In the genomic region with DNA sequence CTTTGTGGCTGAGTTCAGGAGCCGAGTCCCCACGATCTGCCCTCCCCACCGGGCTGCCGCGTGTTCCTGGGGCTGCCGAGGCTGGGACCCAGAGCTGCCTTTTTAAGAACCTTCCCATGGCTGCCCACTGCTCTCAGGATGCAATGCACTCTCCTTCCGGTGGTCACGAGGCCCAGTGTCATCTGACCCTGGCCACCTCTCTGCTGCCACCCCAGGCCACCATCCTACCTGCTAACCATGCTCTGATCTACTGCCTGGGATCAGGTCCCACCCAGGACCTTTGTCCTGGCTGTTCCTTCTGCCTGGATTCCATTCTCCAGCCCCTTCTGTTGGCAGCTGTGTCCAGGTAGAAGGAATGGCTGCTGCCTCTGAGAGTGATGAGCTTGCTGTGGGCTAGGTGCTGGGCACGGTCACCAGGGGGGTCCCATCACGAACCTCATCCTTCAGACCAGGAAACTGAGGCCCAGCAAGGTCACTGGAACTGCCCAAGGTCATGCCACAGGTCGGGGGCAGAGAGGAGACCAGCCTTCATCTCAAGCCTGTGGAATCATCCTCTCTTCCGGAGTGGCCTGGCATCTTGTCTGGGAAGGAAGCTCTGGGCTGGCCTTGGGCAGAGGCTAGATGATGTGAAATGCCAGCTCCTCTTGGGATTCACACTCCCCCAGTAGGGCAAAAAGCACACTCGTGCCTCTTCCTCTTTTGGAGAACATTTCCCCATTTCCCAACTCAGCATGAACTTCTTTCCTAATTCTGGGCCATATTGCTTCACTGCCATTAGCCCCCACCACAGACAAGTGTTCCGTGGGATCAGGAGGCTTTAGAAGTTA, we compare ENCODE assay signal across 1 cellular context.
TF ChIP-seq lines count a peak whose summit lies in the region.

No MANE protein-coding gene starts in this region.

TF ChIP-seq in HepG2, 621 proteins besides CTCF, POLR2A, EP300 and RAD21 (continued from another document):
- TF ChIP-seq ZNF598 (CRISPR knock-in tag; IDR thresholded peaks at IDR 0.05; ENCODE audit: borderline replicate concordance) (peak; percentile 89; the same call in 1 of the 2 replicates), SPEN (CRISPR knock-in tag; IDR thresholded peaks at IDR 0.05; ENCODE audit: low read depth) (peak; percentile 42; the same call in 1 of the 2 replicates), YEATS2 (CRISPR knock-in tag; IDR thresholded peaks at IDR 0.05; ENCODE audit: borderline replicate concordance) (no peak), CEBPB (IDR thresholded peaks at IDR 0.05; ENCODE audit: borderline replicate concordance, low read depth, low read length) (peak; percentile 83), RFX3 (CRISPR knock-in tag; IDR thresholded peaks at IDR 0.05) (no peak), ARNTL (CRISPR knock-in tag; IDR thresholded peaks at IDR 0.05) (0 out of 2 replicates have a peak, but pooled peaks have one; percentile 5), MXI1 (IDR thresholded peaks at IDR 0.05; ENCODE audit: borderline replicate concordance, low read depth, low read length) (peak; percentile 15; the same call in 1 of the 3 replicates), TARDBP (CRISPR knock-in tag; IDR thresholded peaks at IDR 0.05) (no peak), ZNF296 (CRISPR knock-in tag; conservative IDR thresholded peaks at IDR 0.05) (no peak), IRF2 (CRISPR knock-in tag; IDR thresholded peaks at IDR 0.05) (peak; percentile 53; the same call in 1 of the 2 replicates), KAT2B (IDR thresholded peaks at IDR 0.05; ENCODE audit: borderline replicate concordance, low read depth, low read length) (no peak), BRCA1 (CRISPR knock-in tag; IDR thresholded peaks at IDR 0.05) (0 out of 2 replicates have a peak, but pooled peaks have one; percentile 14), POGZ (CRISPR knock-in tag; IDR thresholded peaks at IDR 0.05) (peak; percentile 12), ZNF431 (CRISPR knock-in tag; IDR thresholded peaks at IDR 0.05; ENCODE audit: borderline replicate concordance, low read depth) (0 out of 2 replicates have a peak, but pooled peaks have one; percentile 34), RFX1 (IDR thresholded peaks at IDR 0.05) (no peak), DNMT1 (CRISPR knock-in tag; IDR thresholded peaks at IDR 0.05) (no peak), ZNF136 (CRISPR knock-in tag; IDR thresholded peaks at IDR 0.05; ENCODE audit: low read depth) (0 out of 2 replicates have a peak, but pooled peaks have one; percentile 56), NCOA1 (CRISPR knock-in tag; IDR thresholded peaks at IDR 0.05) (no peak), RARA (CRISPR knock-in tag; IDR thresholded peaks at IDR 0.05) (peak; percentile 22; the same call in 1 of the 2 replicates), RBAK (CRISPR knock-in tag; IDR thresholded peaks at IDR 0.05) (no peak), SP5 (CRISPR knock-in tag; IDR thresholded peaks at IDR 0.05; ENCODE audit: borderline replicate concordance, low read depth) (no peak), ZNF256 (CRISPR knock-in tag; conservative IDR thresholded peaks at IDR 0.05) (no peak)
- TF ChIP-seq, protein P1, sequence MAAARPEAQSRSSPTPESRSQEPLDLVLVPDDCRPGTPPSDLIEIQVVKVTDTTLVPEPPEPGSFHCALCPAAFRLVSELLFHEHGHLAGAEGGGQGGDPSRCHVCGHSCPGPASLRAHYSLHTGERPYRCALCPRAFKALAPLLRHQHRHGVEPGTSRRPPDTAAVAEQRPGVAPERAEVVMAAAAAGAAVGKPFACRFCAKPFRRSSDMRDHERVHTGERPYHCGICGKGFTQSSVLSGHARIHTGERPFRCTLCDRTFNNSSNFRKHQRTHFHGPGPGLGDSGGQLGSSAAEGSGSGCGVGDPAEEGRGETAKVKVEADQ (CRISPR knock-in tag; IDR thresholded peaks at IDR 0.05; ENCODE audit: borderline replicate concordance) = 0 out of 2 replicates have a peak, but pooled peaks have one; percentile 30
- TF ChIP-seq, protein P2, sequence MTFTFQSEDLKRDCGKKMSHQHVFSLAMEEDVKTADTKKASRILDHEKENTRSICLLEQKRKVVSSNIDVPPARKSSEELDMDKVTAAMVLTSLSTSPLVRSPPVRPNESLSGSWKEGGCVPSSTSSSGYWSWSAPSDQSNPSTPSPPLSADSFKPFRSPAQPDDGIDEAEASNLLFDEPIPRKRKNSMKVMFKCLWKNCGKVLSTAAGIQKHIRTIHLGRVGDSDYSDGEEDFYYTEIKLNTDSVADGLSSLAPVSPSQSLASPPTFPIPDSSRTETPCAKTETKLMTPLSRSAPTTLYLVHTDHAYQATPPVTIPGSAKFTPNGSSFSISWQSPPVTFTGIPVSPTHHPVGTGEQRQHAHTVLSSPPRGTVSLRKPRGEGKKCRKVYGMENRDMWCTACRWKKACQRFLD (CRISPR knock-in tag; IDR thresholded peaks at IDR 0.05; ENCODE audit: borderline replicate concordance) = 0 out of 2 replicates have a peak, but pooled peaks have one; percentile 32
- TF ChIP-seq, protein P3, sequence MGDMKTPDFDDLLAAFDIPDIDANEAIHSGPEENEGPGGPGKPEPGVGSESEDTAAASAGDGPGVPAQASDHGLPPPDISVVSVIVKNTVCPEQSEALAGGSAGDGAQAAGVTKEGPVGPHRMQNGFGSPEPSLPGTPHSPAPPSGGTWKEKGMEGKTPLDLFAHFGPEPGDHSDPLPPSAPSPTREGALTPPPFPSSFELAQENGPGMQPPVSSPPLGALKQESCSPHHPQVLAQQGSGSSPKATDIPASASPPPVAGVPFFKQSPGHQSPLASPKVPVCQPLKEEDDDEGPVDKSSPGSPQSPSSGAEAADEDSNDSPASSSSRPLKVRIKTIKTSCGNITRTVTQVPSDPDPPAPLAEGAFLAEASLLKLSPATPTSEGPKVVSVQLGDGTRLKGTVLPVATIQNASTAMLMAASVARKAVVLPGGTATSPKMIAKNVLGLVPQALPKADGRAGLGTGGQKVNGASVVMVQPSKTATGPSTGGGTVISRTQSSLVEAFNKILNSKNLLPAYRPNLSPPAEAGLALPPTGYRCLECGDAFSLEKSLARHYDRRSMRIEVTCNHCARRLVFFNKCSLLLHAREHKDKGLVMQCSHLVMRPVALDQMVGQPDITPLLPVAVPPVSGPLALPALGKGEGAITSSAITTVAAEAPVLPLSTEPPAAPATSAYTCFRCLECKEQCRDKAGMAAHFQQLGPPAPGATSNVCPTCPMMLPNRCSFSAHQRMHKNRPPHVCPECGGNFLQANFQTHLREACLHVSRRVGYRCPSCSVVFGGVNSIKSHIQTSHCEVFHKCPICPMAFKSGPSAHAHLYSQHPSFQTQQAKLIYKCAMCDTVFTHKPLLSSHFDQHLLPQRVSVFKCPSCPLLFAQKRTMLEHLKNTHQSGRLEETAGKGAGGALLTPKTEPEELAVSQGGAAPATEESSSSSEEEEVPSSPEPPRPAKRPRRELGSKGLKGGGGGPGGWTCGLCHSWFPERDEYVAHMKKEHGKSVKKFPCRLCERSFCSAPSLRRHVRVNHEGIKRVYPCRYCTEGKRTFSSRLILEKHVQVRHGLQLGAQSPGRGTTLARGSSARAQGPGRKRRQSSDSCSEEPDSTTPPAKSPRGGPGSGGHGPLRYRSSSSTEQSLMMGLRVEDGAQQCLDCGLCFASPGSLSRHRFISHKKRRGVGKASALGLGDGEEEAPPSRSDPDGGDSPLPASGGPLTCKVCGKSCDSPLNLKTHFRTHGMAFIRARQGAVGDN (CRISPR knock-in tag; IDR thresholded peaks at IDR 0.05) = peak; percentile 84
- TF ChIP-seq, protein P4, sequence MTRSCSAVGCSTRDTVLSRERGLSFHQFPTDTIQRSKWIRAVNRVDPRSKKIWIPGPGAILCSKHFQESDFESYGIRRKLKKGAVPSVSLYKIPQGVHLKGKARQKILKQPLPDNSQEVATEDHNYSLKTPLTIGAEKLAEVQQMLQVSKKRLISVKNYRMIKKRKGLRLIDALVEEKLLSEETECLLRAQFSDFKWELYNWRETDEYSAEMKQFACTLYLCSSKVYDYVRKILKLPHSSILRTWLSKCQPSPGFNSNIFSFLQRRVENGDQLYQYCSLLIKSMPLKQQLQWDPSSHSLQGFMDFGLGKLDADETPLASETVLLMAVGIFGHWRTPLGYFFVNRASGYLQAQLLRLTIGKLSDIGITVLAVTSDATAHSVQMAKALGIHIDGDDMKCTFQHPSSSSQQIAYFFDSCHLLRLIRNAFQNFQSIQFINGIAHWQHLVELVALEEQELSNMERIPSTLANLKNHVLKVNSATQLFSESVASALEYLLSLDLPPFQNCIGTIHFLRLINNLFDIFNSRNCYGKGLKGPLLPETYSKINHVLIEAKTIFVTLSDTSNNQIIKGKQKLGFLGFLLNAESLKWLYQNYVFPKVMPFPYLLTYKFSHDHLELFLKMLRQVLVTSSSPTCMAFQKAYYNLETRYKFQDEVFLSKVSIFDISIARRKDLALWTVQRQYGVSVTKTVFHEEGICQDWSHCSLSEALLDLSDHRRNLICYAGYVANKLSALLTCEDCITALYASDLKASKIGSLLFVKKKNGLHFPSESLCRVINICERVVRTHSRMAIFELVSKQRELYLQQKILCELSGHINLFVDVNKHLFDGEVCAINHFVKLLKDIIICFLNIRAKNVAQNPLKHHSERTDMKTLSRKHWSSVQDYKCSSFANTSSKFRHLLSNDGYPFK (CRISPR knock-in tag; IDR thresholded peaks at IDR 0.05; ENCODE audit: borderline replicate concordance) = 0 out of 2 replicates have a peak, but pooled peaks have one; percentile 17
- TF ChIP-seq, protein P5, sequence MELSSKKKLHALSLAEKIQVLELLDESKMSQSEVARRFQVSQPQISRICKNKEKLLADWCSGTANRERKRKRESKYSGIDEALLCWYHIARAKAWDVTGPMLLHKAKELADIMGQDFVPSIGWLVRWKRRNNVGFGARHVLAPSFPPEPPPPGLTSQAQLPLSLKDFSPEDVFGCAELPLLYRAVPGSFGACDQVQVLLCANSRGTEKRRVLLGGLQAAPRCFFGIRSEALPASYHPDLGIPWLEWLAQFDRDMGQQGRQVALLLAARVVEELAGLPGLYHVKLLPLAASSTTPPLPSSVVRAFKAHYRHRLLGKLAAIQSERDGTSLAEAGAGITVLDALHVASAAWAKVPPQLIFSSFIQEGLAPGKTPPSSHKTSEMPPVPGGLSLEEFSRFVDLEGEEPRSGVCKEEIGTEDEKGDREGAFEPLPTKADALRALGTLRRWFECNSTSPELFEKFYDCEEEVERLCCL (CRISPR knock-in tag; IDR thresholded peaks at IDR 0.05; ENCODE audit: borderline replicate concordance) = no peak
- TF ChIP-seq, protein P6, sequence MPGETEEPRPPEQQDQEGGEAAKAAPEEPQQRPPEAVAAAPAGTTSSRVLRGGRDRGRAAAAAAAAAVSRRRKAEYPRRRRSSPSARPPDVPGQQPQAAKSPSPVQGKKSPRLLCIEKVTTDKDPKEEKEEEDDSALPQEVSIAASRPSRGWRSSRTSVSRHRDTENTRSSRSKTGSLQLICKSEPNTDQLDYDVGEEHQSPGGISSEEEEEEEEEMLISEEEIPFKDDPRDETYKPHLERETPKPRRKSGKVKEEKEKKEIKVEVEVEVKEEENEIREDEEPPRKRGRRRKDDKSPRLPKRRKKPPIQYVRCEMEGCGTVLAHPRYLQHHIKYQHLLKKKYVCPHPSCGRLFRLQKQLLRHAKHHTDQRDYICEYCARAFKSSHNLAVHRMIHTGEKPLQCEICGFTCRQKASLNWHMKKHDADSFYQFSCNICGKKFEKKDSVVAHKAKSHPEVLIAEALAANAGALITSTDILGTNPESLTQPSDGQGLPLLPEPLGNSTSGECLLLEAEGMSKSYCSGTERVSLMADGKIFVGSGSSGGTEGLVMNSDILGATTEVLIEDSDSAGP (CRISPR knock-in tag; IDR thresholded peaks at IDR 0.05; ENCODE audit: borderline replicate concordance) = peak; percentile 60; the same call in 1 of the 2 replicates
- TF ChIP-seq, protein P7, sequence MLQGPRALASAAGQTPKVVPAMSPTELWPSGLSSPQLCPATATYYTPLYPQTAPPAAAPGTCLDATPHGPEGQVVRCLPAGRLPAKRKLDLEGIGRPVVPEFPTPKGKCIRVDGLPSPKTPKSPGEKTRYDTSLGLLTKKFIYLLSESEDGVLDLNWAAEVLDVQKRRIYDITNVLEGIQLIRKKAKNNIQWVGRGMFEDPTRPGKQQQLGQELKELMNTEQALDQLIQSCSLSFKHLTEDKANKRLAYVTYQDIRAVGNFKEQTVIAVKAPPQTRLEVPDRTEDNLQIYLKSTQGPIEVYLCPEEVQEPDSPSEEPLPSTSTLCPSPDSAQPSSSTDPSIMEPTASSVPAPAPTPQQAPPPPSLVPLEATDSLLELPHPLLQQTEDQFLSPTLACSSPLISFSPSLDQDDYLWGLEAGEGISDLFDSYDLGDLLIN (CRISPR knock-in tag; IDR thresholded peaks at IDR 0.05; ENCODE audit: borderline replicate concordance) = peak; percentile 26; the same call in 1 of the 2 replicates
